In the genomic region with DNA sequence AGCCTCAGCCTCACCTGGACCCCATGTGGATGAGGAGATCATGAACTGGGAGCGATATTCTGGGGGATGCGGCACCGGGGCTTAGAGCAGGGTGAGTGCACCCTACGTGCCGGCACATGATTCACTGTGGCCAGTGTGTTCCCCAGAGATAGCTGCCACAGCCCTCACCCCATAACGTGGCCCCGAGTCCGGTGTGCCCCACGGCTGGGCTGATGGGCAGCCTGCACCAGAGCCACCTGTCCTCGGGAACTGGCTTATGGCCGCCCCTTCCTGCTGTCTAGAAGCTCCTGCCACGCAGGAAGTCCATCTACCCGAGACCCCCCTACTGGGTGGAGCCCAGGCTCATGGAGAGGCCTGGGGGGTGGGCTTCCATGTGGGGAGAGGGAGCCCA, we compare ENCODE assay signal across 1 cellular context.
TF ChIP-seq lines count a peak whose summit lies in the region.

No MANE protein-coding gene starts in this region.

TF ChIP-seq in GM23338, 12 proteins besides CTCF, POLR2A, EP300 and RAD21 (continued from another document):
- TF ChIP-seq, protein P1, sequence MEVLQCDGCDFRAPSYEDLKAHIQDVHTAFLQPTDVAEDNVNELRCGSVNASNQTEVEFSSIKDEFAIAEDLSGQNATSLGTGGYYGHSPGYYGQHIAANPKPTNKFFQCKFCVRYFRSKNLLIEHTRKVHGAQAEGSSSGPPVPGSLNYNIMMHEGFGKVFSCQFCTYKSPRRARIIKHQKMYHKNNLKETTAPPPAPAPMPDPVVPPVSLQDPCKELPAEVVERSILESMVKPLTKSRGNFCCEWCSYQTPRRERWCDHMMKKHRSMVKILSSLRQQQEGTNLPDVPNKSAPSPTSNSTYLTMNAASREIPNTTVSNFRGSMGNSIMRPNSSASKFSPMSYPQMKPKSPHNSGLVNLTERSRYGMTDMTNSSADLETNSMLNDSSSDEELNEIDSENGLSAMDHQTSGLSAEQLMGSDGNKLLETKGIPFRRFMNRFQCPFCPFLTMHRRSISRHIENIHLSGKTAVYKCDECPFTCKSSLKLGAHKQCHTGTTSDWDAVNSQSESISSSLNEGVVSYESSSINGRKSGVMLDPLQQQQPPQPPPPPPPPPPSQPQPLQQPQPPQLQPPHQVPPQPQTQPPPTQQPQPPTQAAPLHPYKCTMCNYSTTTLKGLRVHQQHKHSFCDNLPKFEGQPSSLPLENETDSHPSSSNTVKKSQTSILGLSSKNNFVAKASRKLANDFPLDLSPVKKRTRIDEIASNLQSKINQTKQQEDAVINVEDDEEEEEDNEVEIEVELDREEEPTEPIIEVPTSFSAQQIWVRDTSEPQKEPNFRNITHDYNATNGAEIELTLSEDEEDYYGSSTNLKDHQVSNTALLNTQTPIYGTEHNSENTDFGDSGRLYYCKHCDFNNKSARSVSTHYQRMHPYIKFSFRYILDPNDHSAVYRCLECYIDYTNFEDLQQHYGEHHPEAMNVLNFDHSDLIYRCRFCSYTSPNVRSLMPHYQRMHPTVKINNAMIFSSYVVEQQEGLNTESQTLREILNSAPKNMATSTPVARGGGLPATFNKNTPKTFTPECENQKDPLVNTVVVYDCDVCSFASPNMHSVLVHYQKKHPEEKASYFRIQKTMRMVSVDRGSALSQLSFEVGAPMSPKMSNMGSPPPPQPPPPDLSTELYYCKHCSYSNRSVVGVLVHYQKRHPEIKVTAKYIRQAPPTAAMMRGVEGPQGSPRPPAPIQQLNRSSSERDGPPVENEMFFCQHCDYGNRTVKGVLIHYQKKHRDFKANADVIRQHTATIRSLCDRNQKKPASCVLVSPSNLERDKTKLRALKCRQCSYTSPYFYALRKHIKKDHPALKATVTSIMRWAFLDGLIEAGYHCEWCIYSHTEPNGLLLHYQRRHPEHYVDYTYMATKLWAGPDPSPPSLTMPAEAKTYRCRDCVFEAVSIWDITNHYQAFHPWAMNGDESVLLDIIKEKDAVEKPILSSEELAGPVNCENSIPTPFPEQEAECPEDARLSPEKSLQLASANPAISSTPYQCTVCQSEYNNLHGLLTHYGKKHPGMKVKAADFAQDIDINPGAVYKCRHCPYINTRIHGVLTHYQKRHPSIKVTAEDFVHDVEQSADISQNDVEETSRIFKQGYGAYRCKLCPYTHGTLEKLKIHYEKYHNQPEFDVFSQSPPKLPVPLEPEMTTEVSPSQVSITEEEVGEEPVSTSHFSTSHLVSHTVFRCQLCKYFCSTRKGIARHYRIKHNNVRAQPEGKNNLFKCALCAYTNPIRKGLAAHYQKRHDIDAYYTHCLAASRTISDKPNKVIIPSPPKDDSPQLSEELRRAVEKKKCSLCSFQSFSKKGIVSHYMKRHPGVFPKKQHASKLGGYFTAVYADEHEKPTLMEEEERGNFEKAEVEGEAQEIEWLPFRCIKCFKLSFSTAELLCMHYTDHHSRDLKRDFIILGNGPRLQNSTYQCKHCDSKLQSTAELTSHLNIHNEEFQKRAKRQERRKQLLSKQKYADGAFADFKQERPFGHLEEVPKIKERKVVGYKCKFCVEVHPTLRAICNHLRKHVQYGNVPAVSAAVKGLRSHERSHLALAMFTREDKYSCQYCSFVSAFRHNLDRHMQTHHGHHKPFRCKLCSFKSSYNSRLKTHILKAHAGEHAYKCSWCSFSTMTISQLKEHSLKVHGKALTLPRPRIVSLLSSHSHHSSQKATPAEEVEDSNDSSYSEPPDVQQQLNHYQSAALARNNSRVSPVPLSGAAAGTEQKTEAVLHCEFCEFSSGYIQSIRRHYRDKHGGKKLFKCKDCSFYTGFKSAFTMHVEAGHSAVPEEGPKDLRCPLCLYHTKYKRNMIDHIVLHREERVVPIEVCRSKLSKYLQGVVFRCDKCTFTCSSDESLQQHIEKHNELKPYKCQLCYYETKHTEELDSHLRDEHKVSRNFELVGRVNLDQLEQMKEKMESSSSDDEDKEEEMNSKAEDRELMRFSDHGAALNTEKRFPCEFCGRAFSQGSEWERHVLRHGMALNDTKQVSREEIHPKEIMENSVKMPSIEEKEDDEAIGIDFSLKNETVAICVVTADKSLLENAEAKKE (CRISPR knock-in tag; IDR thresholded peaks at IDR 0.05), result no peak
- TF ChIP-seq CREB1 (CRISPR knock-in tag; IDR thresholded peaks at IDR 0.05; ENCODE audit: low read depth), result no peak
- TF ChIP-seq JUNB (IDR thresholded peaks at IDR 0.05; ENCODE audit: unreplicated experiment), result no peak
- TF ChIP-seq STAT1 (IDR thresholded peaks at IDR 0.05; ENCODE audit: unreplicated experiment), result no peak
- TF ChIP-seq ZNF331 (CRISPR knock-in tag; IDR thresholded peaks at IDR 0.05; ENCODE audit: low read depth), result no peak
- no peak for TF ChIP-seq EZH2 (IDR thresholded peaks at IDR 0.05; ENCODE audit: low read depth, unreplicated experiment)
- TF ChIP-seq NANOG (IDR thresholded peaks at IDR 0.05; ENCODE audit: borderline replicate concordance), result no peak
- TF ChIP-seq, protein P2, sequence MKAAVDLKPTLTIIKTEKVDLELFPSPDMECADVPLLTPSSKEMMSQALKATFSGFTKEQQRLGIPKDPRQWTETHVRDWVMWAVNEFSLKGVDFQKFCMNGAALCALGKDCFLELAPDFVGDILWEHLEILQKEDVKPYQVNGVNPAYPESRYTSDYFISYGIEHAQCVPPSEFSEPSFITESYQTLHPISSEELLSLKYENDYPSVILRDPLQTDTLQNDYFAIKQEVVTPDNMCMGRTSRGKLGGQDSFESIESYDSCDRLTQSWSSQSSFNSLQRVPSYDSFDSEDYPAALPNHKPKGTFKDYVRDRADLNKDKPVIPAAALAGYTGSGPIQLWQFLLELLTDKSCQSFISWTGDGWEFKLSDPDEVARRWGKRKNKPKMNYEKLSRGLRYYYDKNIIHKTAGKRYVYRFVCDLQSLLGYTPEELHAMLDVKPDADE (IDR thresholded peaks at IDR 0.05), result no peak
- no peak for TF ChIP-seq ZNF114 (CRISPR knock-in tag; IDR thresholded peaks at IDR 0.05)
- TF ChIP-seq REST (IDR thresholded peaks at IDR 0.05; ENCODE audit: unreplicated experiment), result no peak
